ENCODE assay signal across 19 cellular contexts in genomic region chr1:156101880-156102279, GRCh38. TPM values are rescaled to one million over a fixed set of nuclear protein-coding genes. Genes with fewer than 3 reads are reported as not detected.
A peak's percentile ranks its signal among the peaks of the same experiment; 100 is the strongest.
DNase-seq lines count a peak whose midpoint lies in the region; FAIRE-seq and TF ChIP-seq lines count a peak whose summit lies in the region.
"Had no signal": no experiment of that assay in that cellular context is flagged by ENCODE, and none has a peak within 500 bp of the region (broad histone marks: within the 10 kb centered on the region; RNA-seq: fewer than 3 reads in every experiment).

No MANE protein-coding gene starts in this region.

- H3K4me1 ChIP-seq in astrocyte (ENCODE audit: insufficient read depth, low read length) (peaks cover 55% of the 10 kb centered on the region), suprapubic skin (peaks cover 89% of the 10 kb centered on the region)

- H3K9me3 Mint-ChIP-seq in activated CD4-positive, alpha-beta memory T cell treated with anti-CD3 and anti-CD28 coated beads for 36 hours: peaks cover 2% of the 10 kb centered on the region
- H3K9me3 Mint-ChIP-seq in activated CD4-positive, alpha-beta memory T cell treated with anti-CD3 and anti-CD28 coated beads, Interleukin-2, amount 10 ng/mL, durations not matched to agents 7 days and 5 days: no peaks in the 10 kb centered on the region
- H3K9me3 Mint-ChIP-seq in astrocyte (ENCODE audit: unreplicated experiment) (no peaks in the 10 kb centered on the region), mesothelial cell of epicardium (no peaks in the 10 kb centered on the region)

- H3K27ac ChIP-seq in astrocyte (ENCODE audit: low read depth, low read length): peak overlapping the region; percentile 88
- H3K27ac ChIP-seq in suprapubic skin: peak overlapping the region; percentile 98

- H4K20me1 ChIP-seq in astrocyte (ENCODE audit: insufficient read depth, low read length): no peaks in the 10 kb centered on the region

- POLR2A ChIA-PET in activated CD4-positive, alpha-beta memory T cell treated with anti-CD3 and anti-CD28 coated beads for 36 hours (lab: Charles Lee): interaction anchor here (8.5 kb wide), 1 partner anchor 26 kb away, joined by 180 read pairs; no protein-coding TSS in a partner anchor
- POLR2A ChIA-PET in activated CD4-positive, alpha-beta memory T cell treated with anti-CD3 and anti-CD28 coated beads, Interleukin-2, amount 10 ng/mL, durations not matched to agents 7 days and 5 days (lab: Charles Lee): interaction anchor here (6.4 to 14.4 kb wide), 2 partner anchors 12 to 26 kb away, joined by 73 to 222 read pairs; partner anchors contain the start of gene LMNA

- no peaks in the 10 kb centered on the region for H3K9me3 ChIP-seq in astrocyte (ENCODE audit: insufficient read depth, low read depth, low read length)
- no peaks in the 10 kb centered on the region for H3K9me3 ChIP-seq in suprapubic skin

- FAIRE-seq in astrocyte (lab: Jason Lieb, UNC): no peak
- FAIRE-seq: GM12878 had no signal

- WGBS in suprapubic skin: 42% methylated on average over 6 of the region's 6 CpGs

- no peaks in the 10 kb centered on the region for H3K36me3 ChIP-seq in astrocyte (ENCODE audit: insufficient read depth, low read length)
- H3K36me3 ChIP-seq in suprapubic skin: no peaks in the 10 kb centered on the region

- intact Hi-C loops in activated CD4-positive, alpha-beta memory T cell treated with anti-CD3 and anti-CD28 coated beads for 36 hours (cut with micrococcal nuclease): no loop called here

- TF ChIP-seq CTCF in astrocyte (IDR thresholded peaks at IDR 0.05; ENCODE audit: insufficient read depth, low read depth, low read length) (no peak), mesothelial cell of epicardium (IDR thresholded peaks at IDR 0.05; ENCODE audit: unreplicated experiment) (no peak), suprapubic skin (IDR thresholded peaks at IDR 0.05) (no peak)

- no peak for DNase-seq in activated CD4-positive, alpha-beta memory T cell treated with anti-CD3 and anti-CD28 coated beads for 36 hours
- no peak for DNase-seq in activated CD4-positive, alpha-beta memory T cell treated with anti-CD3 and anti-CD28 coated beads, Interleukin-2, amount 10 ng/mL, durations not matched to agents 7 days and 5 days
- DNase-seq in astrocyte (ENCODE audit: low read depth) (no peak), mesothelial cell of epicardium (ENCODE audit: low spot score in 2 of 2, unreplicated experiment in 2 of 2) (no peak), suprapubic skin (ENCODE audit: low spot score in 2 of 2) (peak in 1 of 2 donors; percentile 82), RPMI8226 (no peak), hypothalamus (lab: John Stamatoyannopoulos, UW) (no peak), kidney tubule cell (ENCODE audit: low spot score) (no peak)
- DNase-seq: activated CD8-positive, alpha-beta memory T cell treated with anti-CD3 and anti-CD28 coated beads, Interleukin-2, amount 50 U/mL, for 48 hours; amniotic stem cell; DMS79; effector CD8-positive, alpha-beta T cell; head of caudate nucleus; NCI-H1436 treated with DMSO at 0.1 percent for 48 hours; NCI-H748 treated with DMSO at 0.1 percent for 48 hours had no signal

- peak overlapping the region; percentile 29 for H3K27ac Mint-ChIP-seq in activated CD4-positive, alpha-beta memory T cell treated with anti-CD3 and anti-CD28 coated beads for 36 hours
- H3K27ac Mint-ChIP-seq in activated CD4-positive, alpha-beta memory T cell treated with anti-CD3 and anti-CD28 coated beads, Interleukin-2, amount 10 ng/mL, durations not matched to agents 7 days and 5 days: no peak overlapping the region
- peak overlapping the region; percentile 84 for H3K27ac Mint-ChIP-seq in astrocyte (ENCODE audit: unreplicated experiment)
- H3K27ac Mint-ChIP-seq in mesothelial cell of epicardium: peak overlapping the region; percentile 99

- peak overlapping the region; percentile 62 for H3K4me2 ChIP-seq in astrocyte (ENCODE audit: low read length)

- H3K27me3 ChIP-seq in astrocyte (ENCODE audit: insufficient read depth, low read length) (no peaks in the 10 kb centered on the region), suprapubic skin (no peaks in the 10 kb centered on the region)

- peak overlapping the region; percentile 7 for H3K4me3 Mint-ChIP-seq in activated CD4-positive, alpha-beta memory T cell treated with anti-CD3 and anti-CD28 coated beads for 36 hours
- H3K4me3 Mint-ChIP-seq in activated CD4-positive, alpha-beta memory T cell treated with anti-CD3 and anti-CD28 coated beads, Interleukin-2, amount 10 ng/mL, durations not matched to agents 7 days and 5 days: no peak overlapping the region
- H3K4me3 Mint-ChIP-seq in astrocyte (ENCODE audit: unreplicated experiment) (peak overlapping the region; percentile 67), mesothelial cell of epicardium (no peak overlapping the region)

- no peak for TF ChIP-seq POLR2A in suprapubic skin (IDR thresholded peaks at IDR 0.05)

- peak overlapping the region; percentile 90 for H3K9ac ChIP-seq in astrocyte (ENCODE audit: low read length)

- no peak overlapping the region for H2AFZ ChIP-seq in astrocyte (ENCODE audit: low read depth, low read length)

- H3K4me3 ChIP-seq in astrocyte (ENCODE audit: insufficient read depth, low read depth, low read length) (no peak overlapping the region), suprapubic skin (no peak overlapping the region)
- H3K4me3 ChIP-seq: GM12878 had no signal

- H3K79me2 ChIP-seq in astrocyte (ENCODE audit: insufficient read depth, low read length): peaks cover 34% of the 10 kb centered on the region

- no peak for TF ChIP-seq EP300 in suprapubic skin (IDR thresholded peaks at IDR 0.05)

- CTCF ChIA-PET in activated CD4-positive, alpha-beta memory T cell treated with anti-CD3 and anti-CD28 coated beads for 36 hours (lab: Charles Lee): interaction anchor here (20.9 kb wide), 1 partner anchor 23 kb away, joined by 1097 read pairs; the partner anchor contains the start of gene LMNA
- CTCF ChIA-PET in activated CD4-positive, alpha-beta memory T cell treated with anti-CD3 and anti-CD28 coated beads, Interleukin-2, amount 10 ng/mL, durations not matched to agents 7 days and 5 days (lab: Charles Lee): interaction anchor here (0.8 to 17.8 kb wide), 3 partner anchors 14 to 219 kb away, joined by 3 to 612 read pairs (median 3); no protein-coding TSS in a partner anchor

- H3K36me3 Mint-ChIP-seq in activated CD4-positive, alpha-beta memory T cell treated with anti-CD3 and anti-CD28 coated beads for 36 hours: peaks cover 2% of the 10 kb centered on the region
- no peaks in the 10 kb centered on the region for H3K36me3 Mint-ChIP-seq in activated CD4-positive, alpha-beta memory T cell treated with anti-CD3 and anti-CD28 coated beads, Interleukin-2, amount 10 ng/mL, durations not matched to agents 7 days and 5 days (ENCODE audit: low read depth)
- H3K36me3 Mint-ChIP-seq in astrocyte (ENCODE audit: low read depth, unreplicated experiment) (peaks cover 19% of the 10 kb centered on the region), mesothelial cell of epicardium (peaks cover under 1% of the 10 kb centered on the region)

- H3K4me1 Mint-ChIP-seq in activated CD4-positive, alpha-beta memory T cell treated with anti-CD3 and anti-CD28 coated beads for 36 hours (ENCODE audit: low read depth): peaks cover 81% of the 10 kb centered on the region
- peaks cover 64% of the 10 kb centered on the region for H3K4me1 Mint-ChIP-seq in activated CD4-positive, alpha-beta memory T cell treated with anti-CD3 and anti-CD28 coated beads, Interleukin-2, amount 10 ng/mL, durations not matched to agents 7 days and 5 days
- H3K4me1 Mint-ChIP-seq in astrocyte (ENCODE audit: low read depth, unreplicated experiment): peaks cover 51% of the 10 kb centered on the region
- H3K4me1 Mint-ChIP-seq in mesothelial cell of epicardium: peaks cover 58% of the 10 kb centered on the region

- H3K27me3 Mint-ChIP-seq in activated CD4-positive, alpha-beta memory T cell treated with anti-CD3 and anti-CD28 coated beads for 36 hours: peaks cover 6% of the 10 kb centered on the region
- peaks cover 6% of the 10 kb centered on the region for H3K27me3 Mint-ChIP-seq in activated CD4-positive, alpha-beta memory T cell treated with anti-CD3 and anti-CD28 coated beads, Interleukin-2, amount 10 ng/mL, durations not matched to agents 7 days and 5 days
- H3K27me3 Mint-ChIP-seq in astrocyte (ENCODE audit: low read depth, unreplicated experiment) (no peaks in the 10 kb centered on the region), mesothelial cell of epicardium (ENCODE audit: low read depth) (no peaks in the 10 kb centered on the region)

RNA-seq across cellular contexts. Expression of gene LMNA, which starts 12.6 kb away (rescaled TPM):
- 100 to 1,000 TPM; 210 to 211 TPM for total RNA-seq in activated CD4-positive, alpha-beta memory T cell treated with anti-CD3 and anti-CD28 coated beads for 36 hours
- total RNA-seq in activated CD4-positive, alpha-beta memory T cell treated with anti-CD3 and anti-CD28 coated beads, Interleukin-2, amount 10 ng/mL, durations not matched to agents 7 days and 5 days: 100 to 1,000 TPM in 1 of 2 experiments, 10 to 100 TPM in 1; 93.6 to 101 TPM
- total RNA-seq in astrocyte (429 and 464 TPM in 2 replicates), mesothelial cell of epicardium (91.7 to 96.9 TPM (median 92.4 TPM) in 3 replicates), suprapubic skin (100 to 1,000 TPM; 574 to 977 (median 714) TPM)

RNA-seq across cellular contexts. Expression of gene MEX3A, which starts 19.6 kb away (rescaled TPM):
- total RNA-seq in activated CD4-positive, alpha-beta memory T cell treated with anti-CD3 and anti-CD28 coated beads for 36 hours: under 1 TPM; 0.43 to 0.51 TPM
- total RNA-seq in activated CD4-positive, alpha-beta memory T cell treated with anti-CD3 and anti-CD28 coated beads, Interleukin-2, amount 10 ng/mL, durations not matched to agents 7 days and 5 days: under 1 TPM in 1 of 2 experiments, not detected in 1; 0.05 TPM
- 32.9 and 37.6 TPM in 2 replicates for total RNA-seq in astrocyte
- total RNA-seq in mesothelial cell of epicardium: 107 to 112 TPM (median 112 TPM) in 3 replicates
- 1 to 10 TPM in 2 of 4 donors, under 1 TPM in 2; 0.42 to 2.7 (median 1.0) TPM for total RNA-seq in suprapubic skin

RNA-seq across cellular contexts. Expression of gene RAB25, which starts 40.9 kb away (rescaled TPM):
- under 1 TPM; 0.52 to 0.56 TPM for total RNA-seq in activated CD4-positive, alpha-beta memory T cell treated with anti-CD3 and anti-CD28 coated beads for 36 hours
- under 1 TPM in 1 of 2 experiments, not detected in 1; 0.53 TPM for total RNA-seq in activated CD4-positive, alpha-beta memory T cell treated with anti-CD3 and anti-CD28 coated beads, Interleukin-2, amount 10 ng/mL, durations not matched to agents 7 days and 5 days
- total RNA-seq in astrocyte: 0.99 and 3.1 TPM in 2 replicates
- 51.1 to 52.6 TPM (median 51.2 TPM) in 3 replicates for total RNA-seq in mesothelial cell of epicardium
- total RNA-seq in suprapubic skin: 100 to 1,000 TPM; 150 to 284 (median 205) TPM
- total RNA-seq: lung microvascular endothelial cell, pulmonary artery endothelial cell, temporal lobe had no signal

RNA-seq across cellular contexts. Expression of gene LAMTOR2, which starts 47.3 kb away (rescaled TPM):
- 10 to 100 TPM; 61.4 to 65.1 TPM for total RNA-seq in activated CD4-positive, alpha-beta memory T cell treated with anti-CD3 and anti-CD28 coated beads for 36 hours
- total RNA-seq in activated CD4-positive, alpha-beta memory T cell treated with anti-CD3 and anti-CD28 coated beads, Interleukin-2, amount 10 ng/mL, durations not matched to agents 7 days and 5 days: 10 to 100 TPM; 63.1 to 66.2 TPM
- total RNA-seq in astrocyte: 60.1 and 62.6 TPM in 2 replicates
- total RNA-seq in mesothelial cell of epicardium: 39.2 to 43.4 TPM (median 39.5 TPM) in 3 replicates
- total RNA-seq in suprapubic skin: 10 to 100 TPM; 27.3 to 66.6 (median 57.7) TPM

RNA-seq across cellular contexts. Expression of gene UBQLN4, which starts 48.3 kb away (rescaled TPM):
- total RNA-seq in activated CD4-positive, alpha-beta memory T cell treated with anti-CD3 and anti-CD28 coated beads for 36 hours: 10 to 100 TPM; 32.7 to 32.9 TPM
- 10 to 100 TPM; 27.0 to 31.2 TPM for total RNA-seq in activated CD4-positive, alpha-beta memory T cell treated with anti-CD3 and anti-CD28 coated beads, Interleukin-2, amount 10 ng/mL, durations not matched to agents 7 days and 5 days
- total RNA-seq in astrocyte: 33.5 and 40.0 TPM in 2 replicates
- 61.2 to 66.7 TPM (median 61.9 TPM) in 3 replicates for total RNA-seq in mesothelial cell of epicardium
- 10 to 100 TPM; 32.7 to 42.7 (median 39.8) TPM for total RNA-seq in suprapubic skin

Comparison
In these comparisons a context has a peak if more than half of its experiments do, and no peak if none do; other contexts are left out.
1. H3K4me3 Mint-ChIP-seq: peak in activated CD4-positive, alpha-beta memory T cell treated with anti-CD3 and anti-CD28 coated beads for 36 hours (single experiment) and astrocyte (single experiment); none in activated CD4-positive, alpha-beta memory T cell treated with anti-CD3 and anti-CD28 coated beads, Interleukin-2, amount 10 ng/mL, durations not matched to agents 7 days and 5 days (single experiment) and mesothelial cell of epicardium (single experiment).
2. RNA of gene RAB25, which starts 40.9 kb away (total RNA-seq): 150 to 284 TPM in suprapubic skin and 51.1 to 52.6 TPM in mesothelial cell of epicardium; 0.99 to 3.1 TPM in astrocyte, 0.52 to 0.56 TPM in activated CD4-positive, alpha-beta memory T cell treated with anti-CD3 and anti-CD28 coated beads for 36 hours and 0.53 TPM in activated CD4-positive, alpha-beta memory T cell treated with anti-CD3 and anti-CD28 coated beads, Interleukin-2, amount 10 ng/mL, durations not matched to agents 7 days and 5 days; every median in the first group is over 10 times any median in the second.